Comparison of ENCODE assay signal across 8 cellular contexts in the genomic region with DNA sequence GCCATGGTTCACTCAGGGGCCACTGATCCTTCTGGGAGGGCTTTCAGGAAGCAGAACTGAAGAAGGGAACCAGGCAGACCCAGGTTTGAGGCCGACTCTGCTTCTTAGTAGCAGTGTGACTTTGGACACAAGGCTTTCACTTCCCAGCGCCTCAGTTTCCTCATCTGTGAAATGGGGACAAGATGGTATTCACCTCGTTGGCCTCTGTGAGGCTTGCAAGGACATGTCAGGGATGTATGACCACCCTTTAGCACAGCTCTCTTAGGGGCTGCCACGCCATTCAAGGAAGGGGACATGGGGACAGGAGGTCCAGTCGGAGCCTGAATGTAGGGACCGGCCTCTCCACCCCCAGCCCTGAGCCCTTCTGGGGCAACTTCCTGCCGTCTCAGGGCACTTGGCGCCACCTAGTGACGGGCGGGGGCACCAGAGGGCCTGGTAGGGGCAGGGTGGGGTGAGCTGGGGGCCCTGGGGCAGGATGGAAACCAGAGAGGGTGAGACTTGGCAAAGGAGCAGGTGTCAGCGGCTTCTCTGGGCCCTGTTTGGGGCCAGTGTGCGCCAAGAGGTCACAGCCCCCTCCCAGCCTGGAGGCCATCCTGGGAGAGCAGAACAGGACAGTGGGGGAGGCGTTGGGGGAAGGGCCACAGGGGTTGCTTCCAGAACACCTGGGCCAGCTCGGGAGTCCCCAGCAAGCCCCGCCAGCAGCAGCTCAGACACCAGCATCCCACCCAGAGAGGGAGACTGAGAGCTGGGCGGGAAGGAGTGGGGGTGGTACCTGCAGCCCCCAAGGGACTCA.
DNase-seq lines count a peak whose midpoint lies in the region; ATAC-seq and TF ChIP-seq lines count a peak whose summit lies in the region.

No MANE protein-coding gene starts in this region.

- ATAC-seq in CD4-positive, alpha-beta T cell (ENCODE audit: poor library complexity), result peak; percentile 91
- ATAC-seq in HG02798 (IDR thresholded peaks at IDR 0.05; ENCODE audit: poor library complexity, unreplicated experiment), result peak; percentile 42
- peak; percentile 84 for ATAC-seq in left lung
- ATAC-seq in GM21737 (IDR thresholded peaks at IDR 0.05; ENCODE audit: unreplicated experiment), result no peak

- H3K36me3 Mint-ChIP-seq in CD4-positive, alpha-beta T cell (ENCODE audit: low read depth), result no peaks in the 10 kb centered on the region
- no peaks in the 10 kb centered on the region for H3K36me3 Mint-ChIP-seq in mesothelial cell of epicardium

- H3K27me3 ChIP-seq in CD4-positive, alpha-beta T cell (ENCODE audit: control insufficient read depth, insufficient read depth, low read length), result no peaks in the 10 kb centered on the region
- H3K27me3 ChIP-seq in left lung, result peaks cover 0 to 9% of the 10 kb centered on the region in 2 donors

- CTCF ChIA-PET in CD4-positive, alpha-beta T cell (lab: Charles Lee), result interaction anchor here (1.0 to 1.2 kb wide), 4 partner anchors 13 to 415 kb away, joined by 3 to 6 read pairs (median 4); no protein-coding TSS in a partner anchor

- peaks cover 20% of the 10 kb centered on the region for H3K4me1 Mint-ChIP-seq in CD4-positive, alpha-beta T cell (ENCODE audit: low read depth)
- peaks cover 7% of the 10 kb centered on the region for H3K4me1 Mint-ChIP-seq in mesothelial cell of epicardium

- H3K9me3 ChIP-seq in CD4-positive, alpha-beta T cell (ENCODE audit: control insufficient read depth, low read length), result no peaks in the 10 kb centered on the region
- no peaks in the 10 kb centered on the region for H3K9me3 ChIP-seq in left lung

- no peak overlapping the region for H3K27ac Mint-ChIP-seq in CD4-positive, alpha-beta T cell
- no peak overlapping the region for H3K27ac Mint-ChIP-seq in mesothelial cell of epicardium

- no peak overlapping the region for H3K4me3 Mint-ChIP-seq in CD4-positive, alpha-beta T cell
- H3K4me3 Mint-ChIP-seq in mesothelial cell of epicardium, result no peak overlapping the region

- H3K4me3 ChIP-seq in left lung, result no peak overlapping the region

- peak; percentile 71 for TF ChIP-seq CTCF in CD4-positive, alpha-beta T cell (IDR thresholded peaks at IDR 0.05)
- TF ChIP-seq CTCF in left lung (IDR thresholded peaks at IDR 0.05), result peak; percentile 40 to 56
- no peak for TF ChIP-seq CTCF in mesothelial cell of epicardium (IDR thresholded peaks at IDR 0.05; ENCODE audit: unreplicated experiment)

- no peaks in the 10 kb centered on the region for H3K9me3 Mint-ChIP-seq in CD4-positive, alpha-beta T cell
- H3K9me3 Mint-ChIP-seq in mesothelial cell of epicardium, result no peaks in the 10 kb centered on the region

- DNase-seq in CD4-positive, alpha-beta T cell, result peak; percentile 63 to 80 (median 68)
- peak; percentile 43 to 73 (median 63) for DNase-seq in T-helper 2 cell
- peak; percentile 14 for DNase-seq in amniotic epithelial cell (ENCODE audit: low read depth)
- DNase-seq in left lung, result peak; percentile 55 to 87
- DNase-seq in stimulated activated CD8-positive, alpha-beta memory T cell treated with anti-CD3 and anti-CD28 coated beads, Interleukin-4, amount 100 ng/mL, for 4 hours (ENCODE audit: low read depth in 2 of 2, low spot score in 1 of 2), result peak; percentile 42 to 51
- no peak for DNase-seq in mesothelial cell of epicardium (ENCODE audit: low spot score in 2 of 2, unreplicated experiment in 2 of 2)

- no peaks in the 10 kb centered on the region for H3K36me3 ChIP-seq in left lung

- intact Hi-C loops in CD4-positive, alpha-beta T cell (cut with DNase I, micrococcal nuclease), result loop anchor here in 1 of 2 experiments (2.0 kb wide), 2 partner anchors 217 to 415 kb away; no protein-coding TSS in a partner anchor
- intact Hi-C loops in left lung (cut with DNase I), result no loop called here

- peaks cover 5% of the 10 kb centered on the region for H3K27me3 Mint-ChIP-seq in CD4-positive, alpha-beta T cell
- H3K27me3 Mint-ChIP-seq in mesothelial cell of epicardium (ENCODE audit: low read depth), result no peaks in the 10 kb centered on the region

- POLR2A ChIA-PET in CD4-positive, alpha-beta T cell (lab: Charles Lee), result interaction anchor here (0.6 kb wide), 1 partner anchor 322 kb away, joined by 3 read pairs; no protein-coding TSS in a partner anchor

- H3K4me1 ChIP-seq in left lung, result peaks cover 1 to 11% of the 10 kb centered on the region in 2 donors

- H3K27ac ChIP-seq in CD4-positive, alpha-beta T cell (ENCODE audit: low read depth, low read length), result no peak overlapping the region
- H3K27ac ChIP-seq in left lung, result no peak overlapping the region

Comparison
In these comparisons a context has a peak if more than half of its experiments do, and no peak if none do; other contexts are left out.
1. DNase-seq: peak in CD4-positive, alpha-beta T cell (10 of 10), T-helper 2 cell (5 of 5), amniotic epithelial cell (single experiment), left lung (2 of 2) and stimulated activated CD8-positive, alpha-beta memory T cell treated with anti-CD3 and anti-CD28 coated beads, Interleukin-4, amount 100 ng/mL, for 4 hours (2 of 2); none in mesothelial cell of epicardium (0 of 2).